In genomic region chr3:63387568-63387967, GRCh38 we compare ENCODE assay signal across 18 cellular contexts.
A peak's percentile ranks its signal among the peaks of the same experiment; 100 is the strongest.
DNase-seq lines count a peak whose midpoint lies in the region; ATAC-seq and TF ChIP-seq lines count a peak whose summit lies in the region.
"Had no signal": no experiment of that assay in that cellular context is flagged by ENCODE, and none has a peak within 500 bp of the region (broad histone marks: within the 10 kb centered on the region; RNA-seq: fewer than 3 reads in every experiment).

No MANE protein-coding gene starts in this region.

- H3K9me2 ChIP-seq in PC-3 (replicated peaks; ENCODE audit: low read length): no peaks in the 10 kb centered on the region

- no peak overlapping the region for H3K9ac ChIP-seq in PC-3 (ENCODE audit: low read length)
- H3K9ac ChIP-seq: KMS-11 had no signal

- H3K27ac ChIP-seq in PC-3 (ENCODE audit: low read length) (no peak overlapping the region), osteoblast (ENCODE audit: low read depth, low read length) (no peak overlapping the region), tibial artery (no peak overlapping the region), RWPE1 (no peak overlapping the region), tibial nerve (no peak overlapping the region)
- H3K27ac ChIP-seq: KMS-11, right lobe of liver, SK-N-MC had no signal

- intact Hi-C loops in PC-3 (cut with micrococcal nuclease): no loop called here
- intact Hi-C loops in tibial artery (cut with DNase I; ENCODE audit: low total_unique reads): no loop called here

- no peaks in the 10 kb centered on the region for H3F3A ChIP-seq in PC-3 (ENCODE audit: low read length, unreplicated experiment)

- H3K4me2 ChIP-seq in PC-3 (ENCODE audit: low read length) (no peak overlapping the region), osteoblast (ENCODE audit: insufficient read depth, low read length) (no peak overlapping the region)
- H3K4me2 ChIP-seq: KMS-11 had no signal

- H3K27me3 ChIP-seq in PC-3 (ENCODE audit: low read length) (no peaks in the 10 kb centered on the region), osteoblast (ENCODE audit: insufficient read depth, low read length) (no peaks in the 10 kb centered on the region), tibial artery (no peaks in the 10 kb centered on the region), tibial nerve (no peaks in the 10 kb centered on the region)
- H3K27me3 ChIP-seq: right lobe of liver had no signal

- DNase-seq in ELR (ENCODE audit: low read depth) (peak; percentile 6), PC-3 (peak; percentile 5), fibroblast of the aortic adventitia (ENCODE audit: low read depth) (peak; percentile 30), osteoblast (ENCODE audit: insufficient read length, low spot score, missing footprints) (peak; percentile 25), tibial artery (no peak), RWPE1 (ENCODE audit: low spot score) (no peak), tibial nerve (ENCODE audit: low spot score in 2 of 2) (no peak)
- DNase-seq: activated CD4-positive, alpha-beta T cell treated with anti-CD3 and anti-CD28 coated beads for 1 hour; activated effector memory CD4-positive, alpha-beta T cell treated with anti-CD3 and anti-CD28 coated beads, Interleukin-2, amount 50 U/mL, for 16 hours; foreskin melanocyte; H7; NCI-H774; nucleus accumbens; right lobe of liver; stimulated activated naive CD4-positive, alpha-beta T cell treated with Interleukin-2 at 50 U/mL for 16 hours; T1000 had no signal

- H4K20me1 ChIP-seq in PC-3 (ENCODE audit: low read length): no peaks in the 10 kb centered on the region
- no peaks in the 10 kb centered on the region for H4K20me1 ChIP-seq in osteoblast (ENCODE audit: insufficient read depth, low read length)

- no peak for TF ChIP-seq EP300 in tibial nerve (IDR thresholded peaks at IDR 0.05)

- CTCF ChIA-PET in PC-3 (lab: Charles Lee) (no interaction called here), RWPE1 (lab: Yijun Ruan, JAX) (interaction anchor here (0.5 kb wide), 1 partner anchor 27 kb away, joined by 5 read pairs; no protein-coding TSS in a partner anchor)

- H3K9me3 ChIP-seq in PC-3 (ENCODE audit: low read length) (no peaks in the 10 kb centered on the region), osteoblast (ENCODE audit: low read depth, low read length) (no peaks in the 10 kb centered on the region), tibial artery (no peaks in the 10 kb centered on the region), tibial nerve (no peaks in the 10 kb centered on the region)
- H3K9me3 ChIP-seq: right lobe of liver had no signal

- WGBS in tibial nerve, 2 donors: 62 to 87% methylated on average over 3 of the region's 3 CpGs

- no peaks in the 10 kb centered on the region for H3K79me2 ChIP-seq in PC-3 (ENCODE audit: low read length)
- H3K79me2 ChIP-seq in osteoblast (ENCODE audit: insufficient read depth, low read length): no peaks in the 10 kb centered on the region

- ATAC-seq in PC-3: no peak
- ATAC-seq: right lobe of liver had no signal

- H3K36me3 ChIP-seq in PC-3 (ENCODE audit: low read depth, low read length): no peaks in the 10 kb centered on the region
- H3K36me3 ChIP-seq in osteoblast (ENCODE audit: insufficient read depth, low read length): no peaks in the 10 kb centered on the region
- H3K36me3 ChIP-seq in tibial artery: no peaks in the 10 kb centered on the region
- no peaks in the 10 kb centered on the region for H3K36me3 ChIP-seq in tibial nerve
- H3K36me3 ChIP-seq: right lobe of liver had no signal

- H3K4me3 ChIP-seq in PC-3 (ENCODE audit: low read length) (no peak overlapping the region), fibroblast of the aortic adventitia (ENCODE audit: low read depth, low read length) (no peak overlapping the region), osteoblast (ENCODE audit: insufficient read depth, low read length) (no peak overlapping the region), tibial artery (no peak overlapping the region), tibial nerve (no peak overlapping the region)
- H3K4me3 ChIP-seq: right lobe of liver, SK-N-MC had no signal

- no peak overlapping the region for H2AFZ ChIP-seq in PC-3 (ENCODE audit: low read length)
- no peak overlapping the region for H2AFZ ChIP-seq in osteoblast (ENCODE audit: low read length)

- H3K4me1 ChIP-seq in PC-3 (ENCODE audit: insufficient read depth, low read length) (no peaks in the 10 kb centered on the region), osteoblast (ENCODE audit: insufficient read depth, low read length) (no peaks in the 10 kb centered on the region), tibial artery (no peaks in the 10 kb centered on the region), tibial nerve (no peaks in the 10 kb centered on the region)
- H3K4me1 ChIP-seq: right lobe of liver had no signal

- BruUV-seq in PC-3 (replicated peaks; lab: Mats Ljungman, UMichigan): no TSS peak

- no peak for TF ChIP-seq POLR2A in tibial nerve (IDR thresholded peaks at IDR 0.05)

- TF ChIP-seq CTCF in PC-3 (conservative IDR thresholded peaks at IDR 0.05; ENCODE audit: low read depth, low read length): no peak
- TF ChIP-seq CTCF in fibroblast of the aortic adventitia (IDR thresholded peaks at IDR 0.05; ENCODE audit: insufficient read depth, low read length): no peak
- TF ChIP-seq CTCF in osteoblast (IDR thresholded peaks at IDR 0.05; ENCODE audit: extremely low read depth, low read depth, low read length): no peak
- no peak for TF ChIP-seq CTCF in tibial artery (IDR thresholded peaks at IDR 0.05)
- no peak for TF ChIP-seq CTCF in RWPE1 (conservative IDR thresholded peaks at IDR 0.05; ENCODE audit: low read depth)
- no peak for TF ChIP-seq CTCF in tibial nerve (IDR thresholded peaks at IDR 0.05)

- POLR2A ChIA-PET in PC-3 (lab: Charles Lee; ENCODE audit: unreplicated experiment): no interaction called here
- POLR2A ChIA-PET in RWPE1 (lab: Yijun Ruan, JAX; ENCODE audit: low non-redundant PET): interaction anchor here (0.7 kb wide), 1 partner anchor 39 kb away, joined by 3 read pairs; no protein-coding TSS in a partner anchor

Comparison
In these comparisons a context has a peak if more than half of its experiments do, and no peak if none do; other contexts are left out.
1. DNase-seq: peak in ELR (single experiment), PC-3 (single experiment), fibroblast of the aortic adventitia (single experiment) and osteoblast (single experiment); none in tibial artery (0 of 2), RWPE1 (single experiment) and tibial nerve (0 of 2).